ENCODE assay signal across 2 cellular contexts in genomic region chr2:108229875-108230274, GRCh38.
TF ChIP-seq lines count a peak whose summit lies in the region.

No MANE protein-coding gene starts in this region.

TF ChIP-seq in HepG2, 621 proteins besides CTCF, POLR2A, EP300 and RAD21:
- peak; percentile 31; the same call in 1 of the 2 replicates for TF ChIP-seq MNT (IDR thresholded peaks at IDR 0.05)
- no peak for TF ChIP-seq ZNF234 (CRISPR knock-in tag; conservative IDR thresholded peaks at IDR 0.05)
- peak; percentile 85 for TF ChIP-seq ZNF331 (CRISPR knock-in tag; IDR thresholded peaks at IDR 0.05)

TF ChIP-seq in GM23338, 12 proteins besides CTCF, POLR2A, EP300 and RAD21:
- no peak for TF ChIP-seq STAT1 (IDR thresholded peaks at IDR 0.05; ENCODE audit: unreplicated experiment)
- peak; percentile 69 for TF ChIP-seq ZNF331 (CRISPR knock-in tag; IDR thresholded peaks at IDR 0.05; ENCODE audit: low read depth)
- TF ChIP-seq CREB1 (CRISPR knock-in tag; IDR thresholded peaks at IDR 0.05; ENCODE audit: low read depth): no peak
